Comparison of ENCODE assay signal across 8 cellular contexts in the genomic region with DNA sequence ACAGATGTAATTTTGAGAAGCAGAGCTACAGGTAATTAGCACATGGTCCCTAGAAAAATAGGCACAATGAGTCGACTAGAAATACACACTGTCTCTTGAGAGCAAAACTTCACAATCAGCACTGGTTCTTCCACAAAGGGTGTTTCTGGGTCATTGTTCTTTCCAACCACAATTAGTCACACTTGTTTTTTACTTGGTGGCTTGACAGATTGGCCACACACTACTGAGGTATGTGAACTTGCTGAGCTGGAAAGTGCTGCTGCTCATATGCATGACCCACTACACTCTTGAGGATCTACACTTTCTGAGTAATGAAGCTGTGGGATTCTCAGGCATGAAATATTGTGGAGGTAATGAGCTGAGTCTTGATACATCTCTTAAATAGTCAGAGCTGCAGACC.
DNase-seq lines count a peak whose midpoint lies in the region; ATAC-seq and TF ChIP-seq lines count a peak whose summit lies in the region.

No MANE protein-coding gene starts in this region.

- H3K27ac ChIP-seq in HCT116 (ENCODE audit: low read depth, low read length) (no peak overlapping the region), RWPE2 (ENCODE audit: poor library complexity, severe bottlenecking) (peak overlapping the region; percentile 86)

- H3K27me3 ChIP-seq in GM06990 (replicated peaks; ENCODE audit: control insufficient read depth, insufficient read depth, low read length) (no peaks in the 10 kb centered on the region), HCT116 (ENCODE audit: insufficient read depth, low read length) (no peaks in the 10 kb centered on the region), RWPE2 (ENCODE audit: insufficient read depth, poor library complexity, severe bottlenecking) (no peaks in the 10 kb centered on the region)

- no peaks in the 10 kb centered on the region for H3K36me3 ChIP-seq in GM06990 (ENCODE audit: control insufficient read depth, insufficient read depth, low read length)
- no peaks in the 10 kb centered on the region for H3K36me3 ChIP-seq in HCT116 (ENCODE audit: control insufficient read depth in 1 of 2, insufficient read depth in 2 of 2, low read length in 2 of 2)
- H3K36me3 ChIP-seq in RWPE2 (ENCODE audit: low read depth): no peaks in the 10 kb centered on the region

- H3K4me2 ChIP-seq in HCT116 (ENCODE audit: low read length): peak overlapping the region; percentile 18

- ATAC-seq in HCT116: peak; percentile 68
- peak; percentile 72 for ATAC-seq in RWPE2 (ENCODE audit: low read depth)
- no peak for ATAC-seq in HG03045 (IDR thresholded peaks at IDR 0.05; ENCODE audit: unreplicated experiment)

- no peak overlapping the region for H3K9ac ChIP-seq in HCT116 (ENCODE audit: low read length)

- DNase-seq in GM06990 (ENCODE audit: extremely low read depth, insufficient read length): peak; percentile 12
- peak; percentile 37 for DNase-seq in HCT116 (ENCODE audit: low read depth, low spot score)
- no peak for DNase-seq in RWPE2 (ENCODE audit: low spot score)
- DNase-seq in kidney glomerular epithelial cell (lab: John Stamatoyannopoulos, UW): peak; percentile 98
- DNase-seq in NCI-H2171 treated with DMSO at 0.1 percent for 48 hours (lab: John Stamatoyannopoulos, UW): no peak
- DNase-seq in NCI-H2196 treated with DMSO at 0.1 percent for 48 hours (lab: John Stamatoyannopoulos, UW; ENCODE audit: unreplicated experiment): no peak
- DNase-seq in erythroblast (lab: John Stamatoyannopoulos, UW): no peak

- H3K9me2 ChIP-seq in HCT116 (ENCODE audit: insufficient read depth): no peaks in the 10 kb centered on the region

- intact Hi-C loops in HCT116 (cut with micrococcal nuclease): no loop called here

- no peaks in the 10 kb centered on the region for H4K20me1 ChIP-seq in HCT116 (ENCODE audit: insufficient read depth)

- no TSS peak for BruUV-seq in HCT116 (replicated peaks; lab: Mats Ljungman, UMichigan)

- no peaks in the 10 kb centered on the region for H3K79me2 ChIP-seq in HCT116 (ENCODE audit: insufficient read depth, low read length)

- RAD21 ChIA-PET in HCT116 (lab: Charles Lee; ENCODE audit: low non-redundant PET in 1 of 2, low total read pairs in 2 of 2, uncharacterized antibody in 2 of 2, unreplicated experiment in 2 of 2): no interaction called here

- no peak for TF ChIP-seq RAD21 in HCT116 (IDR thresholded peaks at IDR 0.05; ENCODE audit: low read depth)

- H3K9me3 ChIP-seq in HCT116 (ENCODE audit: control insufficient read depth in 1 of 2, insufficient read depth in 1 of 2, low read depth in 1 of 2, low read length in 2 of 2) (no peaks in the 10 kb centered on the region), RWPE2 (ENCODE audit: severe bottlenecking) (no peaks in the 10 kb centered on the region)

- POLR2A ChIA-PET in HCT116 (lab: Charles Lee): no interaction called here

- H3K4me1 ChIP-seq in HCT116 (ENCODE audit: control insufficient read depth in 1 of 2, insufficient read depth in 2 of 2, low read length in 2 of 2) (peaks cover 0 to 31% of the 10 kb centered on the region in 2 experiments; a peak in 2 of 4 replicates), RWPE2 (ENCODE audit: insufficient read depth, poor library complexity, severe bottlenecking) (peaks cover 42% of the 10 kb centered on the region)

- TF ChIP-seq POLR2A in HCT116 (IDR thresholded peaks at IDR 0.05; ENCODE audit: borderline replicate concordance, extremely low read depth, insufficient read depth, insufficient read length) (no peak), erythroblast (IDR thresholded peaks at IDR 0.05; ENCODE audit: low read length) (no peak)

- no peak for TF ChIP-seq CTCF in GM06990 (IDR thresholded peaks at IDR 0.05; ENCODE audit: insufficient read depth, low read length, poor library complexity, severe bottlenecking)
- no peak for TF ChIP-seq CTCF in HCT116 (IDR thresholded peaks at IDR 0.05 in 2 of 3, conservative IDR thresholded peaks at IDR 0.05 in 1 of 3; ENCODE audit: borderline replicate concordance in 1 of 3, insufficient read depth in 1 of 3, low read depth in 2 of 3, low read length in 2 of 3)
- no peak for TF ChIP-seq CTCF in RWPE2 (IDR thresholded peaks at IDR 0.05; ENCODE audit: poor library complexity, severe bottlenecking)

- CTCF ChIA-PET in HCT116 (lab: Charles Lee): no interaction called here

- no peak overlapping the region for H2AFZ ChIP-seq in HCT116 (ENCODE audit: low read depth, low read length, poor library complexity, severe bottlenecking)

- H3K4me3 ChIP-seq in GM06990 (replicated peaks; ENCODE audit: low read depth, low read length) (no peak overlapping the region), HCT116 (replicated peaks in 1 of 2; ENCODE audit: low read depth in 1 of 2, low read length in 2 of 2) (no peak overlapping the region), RWPE2 (ENCODE audit: severe bottlenecking) (no peak overlapping the region)

TF ChIP-seq in HCT116, 20 proteins besides CTCF, POLR2A, EP300 and RAD21:
- TF ChIP-seq JUND (IDR thresholded peaks at IDR 0.05) (peak; percentile 43), POLR2AphosphoS5 (IDR thresholded peaks at IDR 0.05; ENCODE audit: low read depth, low read length) (no peak), SP1 (IDR thresholded peaks at IDR 0.05; ENCODE audit: low read depth) (peak; percentile 45; the same call in 1 of the 2 replicates), SIN3A (IDR thresholded peaks at IDR 0.05; ENCODE audit: low read depth) (no peak), FOSL1 (IDR thresholded peaks at IDR 0.05; ENCODE audit: low read depth) (0 out of 2 replicates have a peak, but pooled peaks have one; percentile 26)
- TF ChIP-seq, protein P1, sequence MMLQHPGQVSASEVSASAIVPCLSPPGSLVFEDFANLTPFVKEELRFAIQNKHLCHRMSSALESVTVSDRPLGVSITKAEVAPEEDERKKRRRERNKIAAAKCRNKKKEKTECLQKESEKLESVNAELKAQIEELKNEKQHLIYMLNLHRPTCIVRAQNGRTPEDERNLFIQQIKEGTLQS (IDR thresholded peaks at IDR 0.05): no peak
- TF ChIP-seq, protein P2, sequence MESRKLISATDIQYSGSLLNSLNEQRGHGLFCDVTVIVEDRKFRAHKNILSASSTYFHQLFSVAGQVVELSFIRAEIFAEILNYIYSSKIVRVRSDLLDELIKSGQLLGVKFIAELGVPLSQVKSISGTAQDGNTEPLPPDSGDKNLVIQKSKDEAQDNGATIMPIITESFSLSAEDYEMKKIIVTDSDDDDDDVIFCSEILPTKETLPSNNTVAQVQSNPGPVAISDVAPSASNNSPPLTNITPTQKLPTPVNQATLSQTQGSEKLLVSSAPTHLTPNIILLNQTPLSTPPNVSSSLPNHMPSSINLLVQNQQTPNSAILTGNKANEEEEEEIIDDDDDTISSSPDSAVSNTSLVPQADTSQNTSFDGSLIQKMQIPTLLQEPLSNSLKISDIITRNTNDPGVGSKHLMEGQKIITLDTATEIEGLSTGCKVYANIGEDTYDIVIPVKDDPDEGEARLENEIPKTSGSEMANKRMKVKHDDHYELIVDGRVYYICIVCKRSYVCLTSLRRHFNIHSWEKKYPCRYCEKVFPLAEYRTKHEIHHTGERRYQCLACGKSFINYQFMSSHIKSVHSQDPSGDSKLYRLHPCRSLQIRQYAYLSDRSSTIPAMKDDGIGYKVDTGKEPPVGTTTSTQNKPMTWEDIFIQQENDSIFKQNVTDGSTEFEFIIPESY (IDR thresholded peaks at IDR 0.05; ENCODE audit: extremely low read depth, insufficient replicate concordance, low read length): no peak

Comparison
In these comparisons a context has a peak if more than half of its experiments do, and no peak if none do; other contexts are left out.
1. DNase-seq: peak in GM06990 (single experiment), HCT116 (single experiment) and kidney glomerular epithelial cell (single experiment); none in RWPE2 (single experiment), NCI-H2171 treated with DMSO at 0.1 percent for 48 hours (single experiment), NCI-H2196 treated with DMSO at 0.1 percent for 48 hours (single experiment) and erythroblast (0 of 2).